In genomic region chr5:78627175-78627574, GRCh38 we compare ENCODE assay signal across 10 cellular contexts. TPM values are rescaled to one million over a fixed set of nuclear protein-coding genes. Genes with fewer than 3 reads are reported as not detected.
DNase-seq lines count a peak whose midpoint lies in the region; ATAC-seq, FAIRE-seq and TF ChIP-seq lines count a peak whose summit lies in the region.
"Had no signal": no experiment of that assay in that cellular context is flagged by ENCODE, and none has a peak within 500 bp of the region (broad histone marks: within the 10 kb centered on the region; RNA-seq: fewer than 3 reads in every experiment).

No MANE protein-coding gene starts in this region.

- no peak for FAIRE-seq in D721Med (lab: Jason Lieb, UNC)
- no peak for FAIRE-seq in H1 (lab: Jason Lieb, UNC)

- H3K56ac ChIP-seq in H1 (replicated peaks; ENCODE audit: insufficient read length, low read depth, low read length): no peak overlapping the region

- no peak overlapping the region for H3K4me3 ChIP-seq in H1 (ENCODE audit: extremely low read depth in 1 of 4, insufficient read depth in 2 of 4, low read depth in 3 of 4, low read length in 4 of 4)

- H3K23ac ChIP-seq in H1 (ENCODE audit: insufficient read length): no peak overlapping the region

- H3K27me3 ChIP-seq in H1 (replicated peaks in 1 of 4; ENCODE audit: control insufficient read depth in 3 of 4, extremely low read depth in 1 of 4, insufficient read depth in 3 of 4, low read length in 3 of 4): no peaks in the 10 kb centered on the region

- no peak overlapping the region for H2BK120ac ChIP-seq in H1 (replicated peaks; ENCODE audit: low read depth, low read length)

- no peak overlapping the region for H3K27ac ChIP-seq in H1 (ENCODE audit: low read depth, low read length)

- no peak overlapping the region for H3K4me3 Mint-ChIP-seq in nephron
- H3K4me3 Mint-ChIP-seq in naive thymus-derived CD8-positive, alpha-beta T cell: no peak overlapping the region
- H3K4me3 Mint-ChIP-seq: central memory CD8-positive, alpha-beta T cell had no signal

- no peak overlapping the region for H2BK5ac ChIP-seq in H1 (ENCODE audit: low read depth, low read length)

- no peak overlapping the region for H4K8ac ChIP-seq in H1 (ENCODE audit: extremely low read depth, insufficient read depth, low read length)

- CTCF ChIA-PET in H1 (lab: Charles Lee; ENCODE audit: partially characterized antibody): interaction anchor here (0.7 to 4.9 kb wide), 23 partner anchors 8 to 306 kb away, joined by 3 to 36 read pairs (median 3); no protein-coding TSS in a partner anchor

- H3K36me3 ChIP-seq in H1 (ENCODE audit: control insufficient read depth in 2 of 4, insufficient read depth in 4 of 4, low read length in 3 of 4): peaks cover 4 to 26% (median 15%) of the 10 kb centered on the region in 4 experiments; a peak in 7 of 8 replicates

- H3K9ac ChIP-seq in H1 (replicated peaks in 1 of 4; ENCODE audit: extremely low read depth in 1 of 4, low read depth in 3 of 4, low read length in 3 of 4): peak overlapping the region in 1 of 4 experiments; percentile 27; a peak in 1 of 7 replicates

- TF ChIP-seq EP300 in H1 (IDR thresholded peaks at IDR 0.05; ENCODE audit: borderline replicate concordance in 1 of 2, low read depth in 2 of 2, low read length in 2 of 2): no peak

- no peak overlapping the region for H2BK20ac ChIP-seq in H1 (ENCODE audit: low read length)

- H2AK5ac ChIP-seq in H1 (ENCODE audit: low read depth, low read length): no peak overlapping the region

- TF ChIP-seq RAD21 in H1 (IDR thresholded peaks at IDR 0.05 in 1 of 2, conservative IDR thresholded peaks at IDR 0.05 in 1 of 2; ENCODE audit: low read depth in 2 of 2, low read length in 2 of 2): peak; percentile 70 to 74

- no peak overlapping the region for H2AFZ ChIP-seq in H1 (ENCODE audit: low read length)

- no peak overlapping the region for H3K4ac ChIP-seq in H1 (replicated peaks; ENCODE audit: insufficient read length, low read depth, low read length)

- peaks cover 72% of the 10 kb centered on the region for H3K36me3 Mint-ChIP-seq in nephron (ENCODE audit: low read depth)
- no peaks in the 10 kb centered on the region for H3K36me3 Mint-ChIP-seq in naive thymus-derived CD8-positive, alpha-beta T cell

- H4K5ac ChIP-seq in H1 (ENCODE audit: insufficient read length, low read depth, low read length): no peak overlapping the region

- H4K20me1 ChIP-seq in H1 (replicated peaks in 1 of 2; ENCODE audit: control insufficient read depth in 1 of 2, insufficient read depth in 2 of 2, low read length in 2 of 2): peaks cover 7 to 9% of the 10 kb centered on the region in 2 experiments

- POLR2A ChIA-PET in H1 (lab: Charles Lee; ENCODE audit: partially characterized antibody): interaction anchor here (0.9 to 1.3 kb wide), 2 partner anchors 10 to 12 kb away, joined by 3 to 5 read pairs; no protein-coding TSS in a partner anchor
- POLR2A ChIA-PET in naive thymus-derived CD8-positive, alpha-beta T cell (lab: Charles Lee): no interaction called here

- H3K79me2 ChIP-seq in H1 (ENCODE audit: control insufficient read depth in 1 of 2, insufficient read depth in 2 of 2, low read length in 2 of 2): peaks cover 0 to 82% of the 10 kb centered on the region in 2 experiments; a peak in 2 of 4 replicates

- peak; percentile 30 for TF ChIP-seq CTCF in D721Med (IDR thresholded peaks at IDR 0.05; ENCODE audit: insufficient read depth, missing control alignments)
- TF ChIP-seq CTCF in H1 (IDR thresholded peaks at IDR 0.05; ENCODE audit: control extremely low read depth in 1 of 3, insufficient read depth in 1 of 3, low read depth in 1 of 3, low read length in 3 of 3): peak in 2 of 3 experiments; percentile 45 to 50; a peak in 2 of 4 replicates
- peak in 2 of 3 experiments; percentile 14 to 28 for TF ChIP-seq CTCF in nephron (IDR thresholded peaks at IDR 0.05; ENCODE audit: unreplicated experiment in 3 of 3)

- no peak overlapping the region for H3K14ac ChIP-seq in H1 (ENCODE audit: insufficient read length)

- DNase-seq in D721Med (ENCODE audit: insufficient read length, low spot score) (no peak), NCI-H69 (lab: John Stamatoyannopoulos, UW) (peak; percentile 15), H1 (ENCODE audit: low read depth in 1 of 2, low spot score in 2 of 2) (no peak), RKO (ENCODE audit: low spot score) (no peak)
- no peak for DNase-seq in naive thymus-derived CD8-positive, alpha-beta T cell
- no peak for DNase-seq in activated naive CD4-positive, alpha-beta T cell treated with anti-CD3 and anti-CD28 coated beads, Interleukin-2, amount 50 U/mL, for 16 hours
- DNase-seq: activated CD4-positive, CD25-positive, alpha-beta regulatory T cell treated with anti-CD3 and anti-CD28 coated beads, Interleukin-2, amount 50 U/mL, for 72 hours had no signal

- WGBS in H1 (ENCODE audit: extremely low coverage in 1 of 2, insufficient coverage in 1 of 2, insufficient read length in 1 of 2, insufficient replicate concordance in 2 of 2, low coverage in 1 of 2, low lambda C conversion rate in 2 of 2, missing lambda C conversion rate in 1 of 2), 2 experiments: 77% methylated on average over 3 of the region's 3 CpGs; no CpG with 5 or more reads in 1 of the 2 experiments

- H3K23me2 ChIP-seq in H1 (ENCODE audit: low read depth, low read length): no peaks in the 10 kb centered on the region

- peaks cover 0 to 4% (median 0%) of the 10 kb centered on the region in 4 experiments; a peak in 1 of 7 replicates for H3K4me1 ChIP-seq in H1 (replicated peaks in 1 of 4; ENCODE audit: control insufficient read depth in 3 of 4, insufficient read depth in 4 of 4, low read length in 3 of 4)

- peaks cover 69% of the 10 kb centered on the region for H3K4me1 Mint-ChIP-seq in nephron
- H3K4me1 Mint-ChIP-seq in naive thymus-derived CD8-positive, alpha-beta T cell: peaks cover 0 to 15% (median 0%) of the 10 kb centered on the region in 4 donors
- H3K4me1 Mint-ChIP-seq: central memory CD8-positive, alpha-beta T cell had no signal

- no peaks in the 10 kb centered on the region for H3K9me3 ChIP-seq in H1 (ENCODE audit: insufficient read depth in 2 of 2, low read depth in 1 of 2, low read length in 1 of 2)

- H3K18ac ChIP-seq in H1 (ENCODE audit: extremely low read depth, low read length): no peak overlapping the region

- H3K4me2 ChIP-seq in H1 (ENCODE audit: insufficient read depth in 1 of 2, low read depth in 2 of 2, low read length in 2 of 2): no peak overlapping the region

- no peak for TF ChIP-seq POLR2A in H1 (IDR thresholded peaks at IDR 0.05; ENCODE audit: control extremely low read depth in 1 of 2, low read depth in 2 of 2, low read length in 2 of 2)

- H3K27ac Mint-ChIP-seq in nephron: peak overlapping the region; percentile 89 to 92 (median 89)
- no peak overlapping the region for H3K27ac Mint-ChIP-seq in naive thymus-derived CD8-positive, alpha-beta T cell

- peaks cover 4% of the 10 kb centered on the region for H3K27me3 Mint-ChIP-seq in nephron (ENCODE audit: low read depth)
- H3K27me3 Mint-ChIP-seq in naive thymus-derived CD8-positive, alpha-beta T cell: peaks cover 0 to 12% (median 3%) of the 10 kb centered on the region in 5 donors

- H3K79me1 ChIP-seq in H1 (ENCODE audit: low read depth, low read length): 0 out of 2 replicates have a peak, but pooled peaks cover 4% of the 10 kb centered on the region

- no peak for ATAC-seq in naive thymus-derived CD8-positive, alpha-beta T cell
- ATAC-seq in GM18909 (IDR thresholded peaks at IDR 0.05; ENCODE audit: poor library complexity, unreplicated experiment): no peak

- no peak overlapping the region for H2BK15ac ChIP-seq in H1 (ENCODE audit: low read length)

- H4K91ac ChIP-seq in H1 (replicated peaks; ENCODE audit: insufficient read length, low read length): no peak overlapping the region

- no peaks in the 10 kb centered on the region for H3K9me3 Mint-ChIP-seq in nephron
- H3K9me3 Mint-ChIP-seq in naive thymus-derived CD8-positive, alpha-beta T cell: no peaks in the 10 kb centered on the region
- H3K9me3 Mint-ChIP-seq: central memory CD8-positive, alpha-beta T cell had no signal

- H2BK12ac ChIP-seq in H1 (ENCODE audit: low read depth, low read length): no peak overlapping the region

TF ChIP-seq in H1, 55 proteins besides CTCF, POLR2A, EP300 and RAD21:
- TF ChIP-seq MAX (IDR thresholded peaks at IDR 0.05): no peak
- no peak for TF ChIP-seq POU5F1 (IDR thresholded peaks at IDR 0.05; ENCODE audit: low read depth, low read length)
- no peak for TF ChIP-seq SP4 (IDR thresholded peaks at IDR 0.05; ENCODE audit: low read length)
- no peak for TF ChIP-seq EGR1 (IDR thresholded peaks at IDR 0.05; ENCODE audit: borderline replicate concordance, low read depth, low read length)
- no peak for TF ChIP-seq MAFK (IDR thresholded peaks at IDR 0.05; ENCODE audit: low read depth, low read length)
- no peak for TF ChIP-seq SP2 (IDR thresholded peaks at IDR 0.05; ENCODE audit: low read length)
- TF ChIP-seq NANOG (IDR thresholded peaks at IDR 0.05; ENCODE audit: insufficient read depth, low read depth, low read length, poor library complexity, severe bottlenecking): no peak
- no peak for TF ChIP-seq SIX5 (IDR thresholded peaks at IDR 0.05; ENCODE audit: low read depth, low read length)
- no peak for TF ChIP-seq E2F6 (IDR thresholded peaks at IDR 0.05)
- no peak for TF ChIP-seq NRF1 (IDR thresholded peaks at IDR 0.05; ENCODE audit: low read depth, low read length)

RNA-seq across cellular contexts. Expression of gene LHFPL2, which starts 21.4 kb away (rescaled TPM):
- 38.0 and 43.0 TPM in 2 replicates for total RNA-seq in H1 (2021; fragmentation: NEBNext Ultra II Directional; extraction: Animal tissue kit (Norgen Biotek cat#: 25700))
- polyA plus RNA-seq in H1 (2011; rRNA removed): 9.6 and 14.8 TPM in 2 replicates
- polyA plus RNA-seq in H1 (2011; cell fraction: cytosol; rRNA removed): 11.6 TPM
- polyA plus RNA-seq in H1 (2011; cell fraction: nucleus; rRNA removed): 19.5 TPM
- polyA plus RNA-seq in H1 (2012, experiment 1 of 2): 21.0 to 27.0 TPM (median 25.3 TPM) in 4 replicates
- polyA plus RNA-seq in H1 (2012, experiment 2 of 2): 3.3 TPM
- polyA plus RNA-seq in H1 (2013, experiment 1 of 2): 31.3 TPM
- polyA plus RNA-seq in H1 (2013, experiment 2 of 2): 33.8 TPM
- polyA minus RNA-seq in H1 (2011; rRNA and poly(A)+ RNA removed): 27.0 and 33.7 TPM in 2 replicates
- polyA minus RNA-seq in H1 (2011; cell fraction: cytosol; rRNA and poly(A)+ RNA removed): 30.0 TPM
- 66.1 TPM for polyA minus RNA-seq in H1 (2011; cell fraction: nucleus; rRNA and poly(A)+ RNA removed)
- total RNA-seq in naive thymus-derived CD8-positive, alpha-beta T cell: 1 to 10 TPM; 1.4 to 1.8 TPM
- polyA plus RNA-seq in naive thymus-derived CD8-positive, alpha-beta T cell: under 1 TPM; 0.15 to 0.56 (median 0.20) TPM

Comparison
In these comparisons a context has a peak if more than half of its experiments do, and no peak if none do; other contexts are left out.
1. H3K27ac Mint-ChIP-seq: peak in nephron (3 of 3); none in naive thymus-derived CD8-positive, alpha-beta T cell (0 of 10).
2. RNA of gene LHFPL2, which starts 21.4 kb away (total RNA-seq): 38.0 to 43.0 TPM in H1; 1.4 to 1.8 TPM in naive thymus-derived CD8-positive, alpha-beta T cell; every median in the first group is over 10 times any median in the second.
3. Peak in every context shown above with its lines, with median percentiles within 50 percentile points of each other: CTCF ChIP-seq.